17 cellular contexts compared by ENCODE assay signal in the genomic region with DNA sequence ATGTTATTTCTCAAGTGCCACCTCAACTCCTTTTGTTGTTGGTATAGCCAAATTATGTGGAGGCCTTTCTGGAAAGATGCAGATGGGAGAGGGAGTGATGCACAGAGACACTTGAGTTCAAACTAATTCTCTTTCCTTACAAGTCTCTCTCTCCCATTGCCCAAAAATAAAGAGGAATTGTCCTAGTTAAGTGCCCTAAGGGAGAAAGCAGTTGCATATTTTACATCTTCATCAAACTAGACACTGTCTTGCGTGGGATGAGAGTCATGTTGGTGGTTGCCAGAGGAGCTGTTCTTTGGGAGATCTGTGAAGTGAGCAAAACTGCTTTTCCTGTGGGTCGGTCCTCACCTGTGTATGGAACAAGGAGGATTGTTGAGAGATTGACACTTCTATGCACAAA.
"Had no signal": no experiment of that assay in that cellular context is flagged by ENCODE, and none has a peak within 500 bp of the region (broad histone marks: within the 10 kb centered on the region; RNA-seq: fewer than 3 reads in every experiment).

No MANE protein-coding gene starts in this region.

- H3K9me3 ChIP-seq: esophagus muscularis mucosa had no signal

- H3K4me3 Mint-ChIP-seq: naive thymus-derived CD4-positive, alpha-beta T cell; nephron progenitor cell; type B pancreatic cell had no signal

- H3K4me1 Mint-ChIP-seq: nephron progenitor cell had no signal

- H3K9me3 Mint-ChIP-seq: naive thymus-derived CD4-positive, alpha-beta T cell; nephron progenitor cell; type B pancreatic cell had no signal

- FAIRE-seq: endometrium, urothelium cell line had no signal

- H2AFZ ChIP-seq: hepatocyte had no signal

- H3K4me1 ChIP-seq: esophagus muscularis mucosa had no signal

- H3K27me3 ChIP-seq: dorsolateral prefrontal cortex, esophagus muscularis mucosa, hepatocyte had no signal

- H3K79me2 ChIP-seq: hepatocyte had no signal

- H3K27me3 Mint-ChIP-seq: naive thymus-derived CD4-positive, alpha-beta T cell; type B pancreatic cell had no signal

- ATAC-seq: left lobe of liver; naive thymus-derived CD4-positive, alpha-beta T cell had no signal

- DNase-seq: cortex of kidney; effector CD8-positive, alpha-beta T cell; foreskin fibroblast; mammary epithelial cell; naive thymus-derived CD4-positive, alpha-beta T cell; nephron progenitor cell; stimulated activated CD4-positive, alpha-beta T cell treated with anti-CD3 and anti-CD28 coated beads, Interleukin-2, amount 100 ng/mL, for 48 hours; stimulated activated naive CD4-positive, alpha-beta T cell treated with Interleukin-2 at 50 U/mL for 16 hours had no signal

- H3K4me2 ChIP-seq: hepatocyte, smooth muscle cell had no signal

- H3K27ac ChIP-seq: epithelial cell of prostate, esophagus muscularis mucosa, hepatocyte had no signal

- H3K4me3 ChIP-seq: dorsolateral prefrontal cortex, esophagus muscularis mucosa, hepatocyte, smooth muscle cell had no signal

- H3K27ac Mint-ChIP-seq: nephron progenitor cell, type B pancreatic cell had no signal
